Comparison of ENCODE assay signal across 15 cellular contexts in genomic region chr10:35276918-35277317, GRCh38. TPM values are rescaled to one million over a fixed set of nuclear protein-coding genes. Genes with fewer than 3 reads are reported as not detected.
DNase-seq lines count a peak whose midpoint lies in the region; ATAC-seq and TF ChIP-seq lines count a peak whose summit lies in the region.
"Had no signal": no experiment of that assay in that cellular context is flagged by ENCODE, and none has a peak within 500 bp of the region (broad histone marks: within the 10 kb centered on the region; RNA-seq: fewer than 3 reads in every experiment).

No MANE protein-coding gene starts in this region.

- H3K27ac ChIP-seq in PC-3 (ENCODE audit: low read length) (no peak overlapping the region), endodermal cell (ENCODE audit: low read depth, low read length) (no peak overlapping the region), brain microvascular endothelial cell (no peak overlapping the region)
- H3K27ac ChIP-seq: HL-60 had no signal

- in situ Hi-C loops in brain microvascular endothelial cell (cut with HindIII; ENCODE audit: low pct_ligation_motif_present, low sequenced_read_pairs), result no loop called here

- H3K27me3 Mint-ChIP-seq in endodermal cell (ENCODE audit: insufficient read depth) (peaks cover 1% of the 10 kb centered on the region), osteocyte (ENCODE audit: unreplicated experiment) (peaks cover 2% of the 10 kb centered on the region)

- H3K4me2 ChIP-seq in PC-3 (ENCODE audit: low read length), result no peak overlapping the region

- no peak overlapping the region for H2AFZ ChIP-seq in PC-3 (ENCODE audit: low read length)

- ATAC-seq in PC-3, result peak; percentile 13; the same call in 1 of the 2 replicates
- no peak for ATAC-seq in stimulated activated naive CD8-positive, alpha-beta T cell treated with anti-CD3 and anti-CD28 coated beads, Interleukin-15, Interleukin-2, amounts not matched to agents 100 U/mL and 50 U/mL, for 24 hours
- ATAC-seq in HG03571 (IDR thresholded peaks at IDR 0.05; ENCODE audit: unreplicated experiment), result no peak
- ATAC-seq: K562 had no signal

- POLR2A ChIA-PET in PC-3 (lab: Charles Lee; ENCODE audit: unreplicated experiment), result no interaction called here

- DNase-seq in ELF-1 (ENCODE audit: low read depth, low spot score) (peak; percentile 45), PC-3 (no peak), endodermal cell (peak; percentile 72), osteocyte (ENCODE audit: extremely low spot score, unreplicated experiment) (peak; percentile 62), brain microvascular endothelial cell (no peak)
- no peak for DNase-seq in stimulated activated naive CD8-positive, alpha-beta T cell treated with anti-CD3 and anti-CD28 coated beads, Interleukin-15, Interleukin-2, amounts not matched to agents 100 U/mL and 50 U/mL, for 24 hours
- DNase-seq: C1 segment of cervical spinal cord; CD4-positive, alpha-beta memory T cell; DMS79; GOT3; H9 had no signal

- intact Hi-C loops in PC-3 (cut with micrococcal nuclease), result no loop called here

- no peak overlapping the region for H3K4me3 Mint-ChIP-seq in endodermal cell
- H3K4me3 Mint-ChIP-seq in osteocyte (ENCODE audit: unreplicated experiment), result no peak overlapping the region
- H3K4me3 Mint-ChIP-seq: B cell; CD4-positive, alpha-beta memory T cell; H9 had no signal

- H3F3A ChIP-seq in PC-3 (ENCODE audit: low read length, unreplicated experiment), result no peaks in the 10 kb centered on the region

- no peaks in the 10 kb centered on the region for H3K9me2 ChIP-seq in PC-3 (replicated peaks; ENCODE audit: low read length)

- H3K79me2 ChIP-seq in PC-3 (ENCODE audit: low read length), result no peaks in the 10 kb centered on the region

- H3K36me3 Mint-ChIP-seq in endodermal cell (ENCODE audit: low read depth) (no peaks in the 10 kb centered on the region), osteocyte (ENCODE audit: unreplicated experiment) (no peaks in the 10 kb centered on the region)
- H3K36me3 Mint-ChIP-seq: CD4-positive, alpha-beta memory T cell had no signal

- no peaks in the 10 kb centered on the region for H3K9me3 ChIP-seq in PC-3 (ENCODE audit: low read length)
- H3K9me3 ChIP-seq in endodermal cell (ENCODE audit: control insufficient read depth, low read length), result no peaks in the 10 kb centered on the region

- H4K20me1 ChIP-seq in PC-3 (ENCODE audit: low read length), result no peaks in the 10 kb centered on the region

- BruUV-seq in PC-3 (replicated peaks; lab: Mats Ljungman, UMichigan), result no TSS peak

- H3K36me3 ChIP-seq in PC-3 (ENCODE audit: low read depth, low read length) (no peaks in the 10 kb centered on the region), endodermal cell (ENCODE audit: control insufficient read depth, insufficient read depth, low read length) (no peaks in the 10 kb centered on the region), brain microvascular endothelial cell (replicated peaks) (no peaks in the 10 kb centered on the region)

- H3K9ac ChIP-seq in PC-3 (ENCODE audit: low read length) (no peak overlapping the region), endodermal cell (ENCODE audit: extremely low read depth, low read length, poor library complexity, severe bottlenecking) (no peak overlapping the region)

- H3K4me3 ChIP-seq in PC-3 (ENCODE audit: low read length) (no peak overlapping the region), endodermal cell (ENCODE audit: low read length) (no peak overlapping the region), brain microvascular endothelial cell (ENCODE audit: low read depth, low read length) (no peak overlapping the region)
- H3K4me3 ChIP-seq: K562 had no signal

- CTCF ChIA-PET in PC-3 (lab: Charles Lee), result no interaction called here

- 13% methylated on average over 1 of the region's 1 CpG; no CpG with 5 or more reads in 1 of the 2 experiments for WGBS in endodermal cell (ENCODE audit: insufficient coverage in 1 of 2, insufficient read length in 1 of 2), 2 experiments

- H3K4me1 Mint-ChIP-seq in endodermal cell (peaks cover 9% of the 10 kb centered on the region), osteocyte (ENCODE audit: unreplicated experiment) (no peaks in the 10 kb centered on the region)
- H3K4me1 Mint-ChIP-seq: B cell had no signal

- no peaks in the 10 kb centered on the region for H3K27me3 ChIP-seq in PC-3 (ENCODE audit: low read length)
- H3K27me3 ChIP-seq in endodermal cell (ENCODE audit: control insufficient read depth, insufficient read depth, low read length, poor library complexity, severe bottlenecking), result no peaks in the 10 kb centered on the region
- no peaks in the 10 kb centered on the region for H3K27me3 ChIP-seq in brain microvascular endothelial cell (replicated peaks)

- H3K4me1 ChIP-seq in PC-3 (ENCODE audit: insufficient read depth, low read length) (no peaks in the 10 kb centered on the region), endodermal cell (ENCODE audit: control insufficient read depth, insufficient read depth, low read length) (peaks cover 7% of the 10 kb centered on the region)

- TF ChIP-seq CTCF in PC-3 (conservative IDR thresholded peaks at IDR 0.05; ENCODE audit: low read depth, low read length) (no peak), endodermal cell (conservative IDR thresholded peaks at IDR 0.05) (no peak), osteocyte (IDR thresholded peaks at IDR 0.05) (no peak), brain microvascular endothelial cell (IDR thresholded peaks at IDR 0.05; ENCODE audit: low read depth, low read length, missing control alignments) (no peak)

- H3K9me3 Mint-ChIP-seq in endodermal cell, result peaks cover 4% of the 10 kb centered on the region
- H3K9me3 Mint-ChIP-seq in osteocyte (ENCODE audit: unreplicated experiment), result peaks cover 12% of the 10 kb centered on the region

- H3K27ac Mint-ChIP-seq in endodermal cell (no peak overlapping the region), osteocyte (ENCODE audit: unreplicated experiment) (no peak overlapping the region)
- H3K27ac Mint-ChIP-seq: B cell; CD4-positive, alpha-beta memory T cell; H9 had no signal

RNA-seq across cellular contexts. Expression of gene CCNY, which starts 59.4 kb away (rescaled TPM):
- 145 and 146 TPM in 2 replicates for total RNA-seq in PC-3 (2014; rRNA removed)
- 10 to 100 TPM; 60.5 to 65.9 TPM for total RNA-seq in endodermal cell
- polyA plus RNA-seq in endodermal cell (2013, experiment 1 of 2), result 47.6 TPM
- 44.6 TPM for polyA plus RNA-seq in endodermal cell (2013, experiment 2 of 2)
- total RNA-seq in osteocyte, result 72.0 and 76.4 TPM in 2 replicates

Comparison
In these comparisons a context has a peak if more than half of its experiments do, and no peak if none do; other contexts are left out.
1. DNase-seq: peak in ELF-1 (single experiment), endodermal cell (single experiment) and osteocyte (single experiment); none in PC-3 (single experiment), stimulated activated naive CD8-positive, alpha-beta T cell treated with anti-CD3 and anti-CD28 coated beads, Interleukin-15, Interleukin-2, amounts not matched to agents 100 U/mL and 50 U/mL, for 24 hours (single experiment) and brain microvascular endothelial cell (single experiment).